ENCODE assay signal across 13 cellular contexts in the genomic region with DNA sequence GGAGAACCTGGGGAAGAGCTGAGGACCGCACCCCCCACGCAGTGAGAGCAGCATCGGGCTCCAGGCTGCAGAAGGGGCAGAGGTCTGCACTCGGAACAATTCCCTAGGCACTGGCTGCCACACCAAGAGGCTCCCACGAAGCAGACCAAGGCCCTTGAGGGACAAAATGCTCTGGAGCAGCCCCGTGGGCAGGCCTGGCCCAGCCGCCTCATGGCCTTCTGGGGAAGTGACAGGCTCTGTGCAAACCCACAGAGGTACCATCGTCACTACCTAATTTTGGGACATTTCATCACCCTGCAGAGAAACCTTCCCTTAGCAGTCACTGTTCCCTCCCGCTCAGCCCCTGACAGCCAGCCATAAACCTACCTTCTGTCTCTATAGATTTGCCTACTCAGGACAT. TPM values are rescaled to one million over a fixed set of nuclear protein-coding genes. Genes with fewer than 3 reads are reported as not detected.
DNase-seq lines count a peak whose midpoint lies in the region; ATAC-seq and TF ChIP-seq lines count a peak whose summit lies in the region.
"Had no signal": no experiment of that assay in that cellular context is flagged by ENCODE, and none has a peak within 500 bp of the region (broad histone marks: within the 10 kb centered on the region; RNA-seq: fewer than 3 reads in every experiment).

No MANE protein-coding gene starts in this region.

- POLR2A ChIA-PET in RWPE1 (lab: Yijun Ruan, JAX; ENCODE audit: low non-redundant PET), result interaction anchor here (0.6 kb wide), 1 partner anchor 22 kb away, joined by 8 read pairs; no protein-coding TSS in a partner anchor

- H3K79me2 ChIP-seq in H9 (ENCODE audit: insufficient read depth, low read length), result no peaks in the 10 kb centered on the region

- DNase-seq in H9 (peak; percentile 20), RWPE1 (ENCODE audit: low spot score) (no peak), Right ventricle myocardium superior (no peak), gastrocnemius medialis (peak; percentile 75 to 89), BE2C (no peak), SW480 (ENCODE audit: low spot score) (no peak), dedifferentiated amniotic fluid mesenchymal stem cell (ENCODE audit: extremely low spot score) (no peak)
- no peak for DNase-seq in effector memory CD8-positive, alpha-beta T cell
- DNase-seq: activated naive CD4-positive, alpha-beta T cell treated with anti-CD3 and anti-CD28 coated beads for 36 hours; CD4-positive, CD25-positive, alpha-beta regulatory T cell; colonic mucosa; T-helper 2 cell had no signal

- no CpG with 5 or more reads among the region's 9 CpGs for WGBS in H9 (ENCODE audit: extremely low coverage, insufficient read length, low lambda C conversion rate)

- H2BK20ac ChIP-seq in H9 (ENCODE audit: low read depth, low read length, poor library complexity, severe bottlenecking), result no peak overlapping the region

- intact Hi-C loops in Right ventricle myocardium superior (cut with DNase I), result no loop called here
- intact Hi-C loops in gastrocnemius medialis (cut with DNase I; ENCODE audit: low total_unique reads), result loop anchor here (1.0 to 5.0 kb wide), 3 partner anchors 12 to 81 kb away; partner anchors contain the start of genes PHPT1 and TRAF2

- TF ChIP-seq POLR2A in gastrocnemius medialis (IDR thresholded peaks at IDR 0.05), result peak; percentile 86 to 88

- H2BK120ac ChIP-seq in H9 (ENCODE audit: low read depth, low read length, poor library complexity, severe bottlenecking), result no peak overlapping the region

- no peaks in the 10 kb centered on the region for H3K23me2 ChIP-seq in H9 (ENCODE audit: insufficient read length, low read depth, low read length, poor library complexity, severe bottlenecking)

- peaks cover 0 to 3% of the 10 kb centered on the region in 2 experiments; a peak in 1 of 4 replicates for H3K4me1 Mint-ChIP-seq in H9
- H3K4me1 Mint-ChIP-seq in effector memory CD8-positive, alpha-beta T cell (ENCODE audit: low read depth in 2 of 2), result peaks cover 5 to 6% of the 10 kb centered on the region in 2 donors

- H2AFZ ChIP-seq in H9 (ENCODE audit: low read length), result no peak overlapping the region

- no peak overlapping the region for H4K91ac ChIP-seq in H9 (ENCODE audit: insufficient read length, low read depth, low read length)

- peaks cover 17 to 71% (median 50%) of the 10 kb centered on the region in 3 experiments; a peak in 6 of 7 replicates for H3K36me3 Mint-ChIP-seq in H9 (ENCODE audit: insufficient read depth in 1 of 3, low read depth in 3 of 3)
- H3K36me3 Mint-ChIP-seq in effector memory CD8-positive, alpha-beta T cell (ENCODE audit: insufficient read depth), result peaks cover 15% of the 10 kb centered on the region

- no peak overlapping the region for H3K56ac ChIP-seq in H9 (ENCODE audit: insufficient read length, low read depth, low read length)

- no peak overlapping the region for H3K18ac ChIP-seq in H9 (ENCODE audit: insufficient read length, low read depth, low read length)

- no peaks in the 10 kb centered on the region for H3K4me1 ChIP-seq in H9 (ENCODE audit: insufficient read depth, low read length)
- peaks cover 37 to 64% of the 10 kb centered on the region in 2 donors for H3K4me1 ChIP-seq in gastrocnemius medialis
- H3K4me1 ChIP-seq in BE2C, result 0 out of 2 replicates have a peak, but pooled peaks cover 3% of the 10 kb centered on the region
- H3K4me1 ChIP-seq: colonic mucosa had no signal

- H4K8ac ChIP-seq in H9 (replicated peaks; ENCODE audit: insufficient read length, low read depth, low read length), result no peak overlapping the region

- H3K4me3 ChIP-seq in gastrocnemius medialis (peak overlapping the region in 3 of 4 donors; percentile 14 to 43 (median 36)), BE2C (ENCODE audit: low read depth, low read length) (no peak overlapping the region)
- H3K4me3 ChIP-seq: colonic mucosa had no signal

- H3K9me3 ChIP-seq in H9 (ENCODE audit: control insufficient read depth, low read depth, low read length) (no peaks in the 10 kb centered on the region), gastrocnemius medialis (no peaks in the 10 kb centered on the region), BE2C (no peaks in the 10 kb centered on the region)
- H3K9me3 ChIP-seq: colonic mucosa had no signal

- no peak overlapping the region for H3K4me3 Mint-ChIP-seq in H9
- H3K4me3 Mint-ChIP-seq in effector memory CD8-positive, alpha-beta T cell, result no peak overlapping the region
- H3K4me3 Mint-ChIP-seq: activated naive CD4-positive, alpha-beta T cell treated with anti-CD3 and anti-CD28 coated beads for 36 hours had no signal

- H2BK12ac ChIP-seq in H9 (ENCODE audit: insufficient read length, low read depth, low read length), result no peak overlapping the region

- no peaks in the 10 kb centered on the region for H3K27me3 Mint-ChIP-seq in H9 (ENCODE audit: low read depth)
- H3K27me3 Mint-ChIP-seq in effector memory CD8-positive, alpha-beta T cell, result no peaks in the 10 kb centered on the region
- H3K27me3 Mint-ChIP-seq: CD4-positive, CD25-positive, alpha-beta regulatory T cell had no signal

- H3K14ac ChIP-seq in H9 (ENCODE audit: insufficient read depth, low read length), result no peak overlapping the region

- peak; percentile 81 for ATAC-seq in Right ventricle myocardium superior (ENCODE audit: poor library complexity)
- ATAC-seq in gastrocnemius medialis, result peak; percentile 82 to 95
- no peak for ATAC-seq in effector memory CD8-positive, alpha-beta T cell (replicated peaks)

- H2BK5ac ChIP-seq in H9 (ENCODE audit: insufficient read length, low read length), result no peak overlapping the region

- H4K20me1 ChIP-seq in H9 (ENCODE audit: control insufficient read depth, insufficient read depth, insufficient read length), result no peaks in the 10 kb centered on the region

- H4K5ac ChIP-seq in H9 (ENCODE audit: insufficient read length, low read depth, low read length), result no peak overlapping the region

- CTCF ChIA-PET in RWPE1 (lab: Yijun Ruan, JAX), result interaction anchor here (0.7 kb wide), 1 partner anchor 251 kb away, joined by 3 read pairs; no protein-coding TSS in a partner anchor

- H3K27ac ChIP-seq in H9 (ENCODE audit: insufficient read length, low read depth, low read length), result no peak overlapping the region
- peak overlapping the region; percentile 45 for H3K27ac ChIP-seq in RWPE1
- peak overlapping the region; percentile 91 to 96 (median 96) for H3K27ac ChIP-seq in gastrocnemius medialis
- H3K27ac ChIP-seq: colonic mucosa had no signal

- H2AK5ac ChIP-seq in H9 (ENCODE audit: insufficient read length, low read length), result no peak overlapping the region

- H3K36me3 ChIP-seq in gastrocnemius medialis, result no peaks in the 10 kb centered on the region
- H3K36me3 ChIP-seq in BE2C, result peaks cover 40% of the 10 kb centered on the region
- H3K36me3 ChIP-seq: colonic mucosa had no signal

- in situ Hi-C loops in gastrocnemius medialis (cut with MboI; ENCODE audit: low sequenced_read_pairs in 4 of 4), result loop anchor here in 1 of 4 donors (25.0 kb wide), 1 partner anchor 141 kb away; the partner anchor contains the start of genes CCDC183 and TMEM141

- no peak overlapping the region for H2BK15ac ChIP-seq in H9 (ENCODE audit: low read depth, low read length)

- H3K79me1 ChIP-seq in H9 (ENCODE audit: insufficient read depth, low read depth, low read length, poor library complexity, severe bottlenecking), result no peaks in the 10 kb centered on the region

- no peak overlapping the region for H3T11ph ChIP-seq in H9 (ENCODE audit: low read length)

- H3K9ac ChIP-seq in H9 (ENCODE audit: extremely low read depth, insufficient read length, low read length), result no peak overlapping the region

- H3K9me3 Mint-ChIP-seq in H9, result no peaks in the 10 kb centered on the region
- no peaks in the 10 kb centered on the region for H3K9me3 Mint-ChIP-seq in effector memory CD8-positive, alpha-beta T cell
- H3K9me3 Mint-ChIP-seq: activated naive CD4-positive, alpha-beta T cell treated with anti-CD3 and anti-CD28 coated beads for 36 hours; CD4-positive, CD25-positive, alpha-beta regulatory T cell had no signal

- H3K4ac ChIP-seq in H9 (ENCODE audit: low read depth, low read length), result no peak overlapping the region

- H3K4me2 ChIP-seq in H9 (ENCODE audit: insufficient read depth, insufficient read length, low read length), result no peak overlapping the region

- H3K23ac ChIP-seq in H9 (ENCODE audit: insufficient read length, low read depth, low read length), result no peak overlapping the region

- H3K27me3 ChIP-seq in H9 (ENCODE audit: insufficient read depth, low read length), result no peaks in the 10 kb centered on the region
- H3K27me3 ChIP-seq in gastrocnemius medialis, result no peaks in the 10 kb centered on the region
- H3K27me3 ChIP-seq in BE2C, result no peaks in the 10 kb centered on the region
- H3K27me3 ChIP-seq: colonic mucosa had no signal

- peak overlapping the region in 1 of 3 experiments; percentile 85; a peak in 2 of 7 replicates for H3K27ac Mint-ChIP-seq in H9
- no peak overlapping the region for H3K27ac Mint-ChIP-seq in effector memory CD8-positive, alpha-beta T cell
- H3K27ac Mint-ChIP-seq: activated naive CD4-positive, alpha-beta T cell treated with anti-CD3 and anti-CD28 coated beads for 36 hours had no signal

- TF ChIP-seq CTCF in H9 (conservative IDR thresholded peaks at IDR 0.05) (no peak), RWPE1 (conservative IDR thresholded peaks at IDR 0.05; ENCODE audit: low read depth) (no peak), gastrocnemius medialis (IDR thresholded peaks at IDR 0.05 in 4 of 5, conservative IDR thresholded peaks at IDR 0.05 in 1 of 5) (peak; percentile 32 to 67 (median 50)), BE2C (IDR thresholded peaks at IDR 0.05; ENCODE audit: low read depth, low read length) (no peak)

RNA-seq across cellular contexts. Expression of gene FBXW5, which starts 15.9 kb away (rescaled TPM):
- total RNA-seq in H9 (2021) (62.2 and 65.0 TPM in 2 replicates), Right ventricle myocardium superior (142 TPM), gastrocnemius medialis (100 to 1,000 TPM; 329 to 469 (median 435) TPM)
- polyA plus RNA-seq in BE2C (2012; ENCODE audit: insufficient read depth, insufficient read length, low read depth), result 258 TPM

RNA-seq across cellular contexts. Expression of gene C8G, which starts 16.5 kb away (rescaled TPM):
- total RNA-seq in H9 (2021), result 0.96 and 1.3 TPM in 2 replicates
- 1.1 TPM for total RNA-seq in Right ventricle myocardium superior
- 1 to 10 TPM in 2 of 4 donors, not detected in 2; 1.7 to 5.2 TPM for total RNA-seq in gastrocnemius medialis
- 11.2 TPM for polyA plus RNA-seq in BE2C (2012; ENCODE audit: insufficient read depth, insufficient read length, low read depth)
- total RNA-seq: LHCN-M2 had no signal

RNA-seq across cellular contexts. Expression of gene LCN12, which starts 23.5 kb away (rescaled TPM):
- 2.1 and 4.5 TPM in 2 replicates for total RNA-seq in H9 (2021)
- total RNA-seq in Right ventricle myocardium superior, result 2.1 TPM
- not detected for total RNA-seq in gastrocnemius medialis
- 3.2 TPM for polyA plus RNA-seq in BE2C (2012; ENCODE audit: insufficient read depth, insufficient read length, low read depth)
- total RNA-seq: LHCN-M2 had no signal
- polyA plus RNA-seq: CD4-positive, CD25-positive, alpha-beta regulatory T cell had no signal

RNA-seq across cellular contexts. Expression of gene TRAF2, which starts 42.3 kb away (rescaled TPM):
- total RNA-seq in H9 (2021) (48.8 and 49.2 TPM in 2 replicates), Right ventricle myocardium superior (9.1 TPM), gastrocnemius medialis (1 to 10 TPM; 3.5 to 6.6 (median 4.8) TPM)
- 26.8 TPM for polyA plus RNA-seq in BE2C (2012; ENCODE audit: insufficient read depth, insufficient read length, low read depth)

RNA-seq across cellular contexts. Expression of gene PTGDS, which starts 48.7 kb away (rescaled TPM):
- 3.6 and 4.8 TPM in 2 replicates for total RNA-seq in H9 (2021)
- 6,152 TPM for total RNA-seq in Right ventricle myocardium superior
- total RNA-seq in gastrocnemius medialis, result 10 to 100 TPM in 3 of 4 donors, 1 to 10 TPM in 1; 2.3 to 35.2 (median 27.0) TPM
- 1.5 TPM for polyA plus RNA-seq in BE2C (2012; ENCODE audit: insufficient read depth, insufficient read length, low read depth)
- total RNA-seq: activated naive CD4-positive, alpha-beta T cell treated with anti-CD3 and anti-CD28 coated beads for 36 hours had no signal

Comparison
In these comparisons a context has a peak if more than half of its experiments do, and no peak if none do; other contexts are left out.
1. DNase-seq: peak in H9 (single experiment) and gastrocnemius medialis (2 of 2); none in RWPE1 (single experiment), Right ventricle myocardium superior (single experiment), BE2C (single experiment), SW480 (single experiment), dedifferentiated amniotic fluid mesenchymal stem cell (single experiment) and effector memory CD8-positive, alpha-beta T cell (0 of 3).
2. CTCF ChIP-seq: peak in gastrocnemius medialis (5 of 5); none in H9 (single experiment), RWPE1 (single experiment) and BE2C (single experiment).